ENCODE assay signal across 8 cellular contexts in genomic region chr9:114653556-114654159, GRCh38. TPM values are rescaled to one million over a fixed set of nuclear protein-coding genes. Genes with fewer than 3 reads are reported as not detected.
DNase-seq lines count a peak whose midpoint lies in the region; ATAC-seq, FAIRE-seq and TF ChIP-seq lines count a peak whose summit lies in the region.

No MANE protein-coding gene starts in this region.

- H3K27me3 ChIP-seq in astrocyte (ENCODE audit: insufficient read depth, low read length) (no peaks in the 10 kb centered on the region), smooth muscle cell (ENCODE audit: low read depth) (no peaks in the 10 kb centered on the region)

- DNase-seq in DMS153 (lab: John Stamatoyannopoulos, UW) (peak; percentile 57), H4 (ENCODE audit: low spot score) (peak; percentile 73), NCI-H1105 treated with DMSO at 0.1 percent for 48 hours (lab: John Stamatoyannopoulos, UW) (peak; percentile 57), T-helper 9 cell (peak; percentile 81), astrocyte (ENCODE audit: low read depth) (peak; percentile 47), hippocampal formation (lab: John Stamatoyannopoulos, UW) (peak; percentile 55 to 59), smooth muscle cell (lab: John Stamatoyannopoulos, UW; ENCODE audit: unreplicated experiment) (peak; percentile 39)

- H3K27ac ChIP-seq in astrocyte (ENCODE audit: low read depth, low read length) (no peak overlapping the region), smooth muscle cell (ENCODE audit: low read depth) (peak overlapping the region; percentile 40)

- H3K4me2 ChIP-seq in astrocyte (ENCODE audit: low read length) (no peak overlapping the region), smooth muscle cell (no peak overlapping the region)

- peaks cover 2% of the 10 kb centered on the region for H3K36me3 Mint-ChIP-seq in astrocyte (ENCODE audit: low read depth, unreplicated experiment)

- H3K4me1 Mint-ChIP-seq in astrocyte (ENCODE audit: low read depth, unreplicated experiment), result peaks cover 4% of the 10 kb centered on the region

- H3K9me3 ChIP-seq in astrocyte (ENCODE audit: insufficient read depth, low read depth, low read length) (no peaks in the 10 kb centered on the region), smooth muscle cell (replicated peaks; ENCODE audit: low read depth) (no peaks in the 10 kb centered on the region)

- H3K4me1 ChIP-seq in astrocyte (ENCODE audit: insufficient read depth, low read length) (peaks cover 6% of the 10 kb centered on the region), smooth muscle cell (ENCODE audit: low read depth) (no peaks in the 10 kb centered on the region)

- H4K20me1 ChIP-seq in astrocyte (ENCODE audit: insufficient read depth, low read length) (no peaks in the 10 kb centered on the region), smooth muscle cell (ENCODE audit: low read depth) (no peaks in the 10 kb centered on the region)

- H3K4me3 ChIP-seq in astrocyte (ENCODE audit: insufficient read depth, low read depth, low read length) (no peak overlapping the region), smooth muscle cell (no peak overlapping the region)

- H3K36me3 ChIP-seq in astrocyte (ENCODE audit: insufficient read depth, low read length) (no peaks in the 10 kb centered on the region), smooth muscle cell (ENCODE audit: low read depth) (no peaks in the 10 kb centered on the region)

- H3K9ac ChIP-seq in astrocyte (ENCODE audit: low read length) (no peak overlapping the region), smooth muscle cell (ENCODE audit: low read depth) (no peak overlapping the region)

- no peak for ATAC-seq in GM21737 (IDR thresholded peaks at IDR 0.05; ENCODE audit: unreplicated experiment)

- peak; percentile 96 for TF ChIP-seq CTCF in astrocyte (IDR thresholded peaks at IDR 0.05; ENCODE audit: insufficient read depth, low read depth, low read length)
- peak; percentile 90 for TF ChIP-seq CTCF in smooth muscle cell (IDR thresholded peaks at IDR 0.05; ENCODE audit: borderline replicate concordance, insufficient read depth, poor library complexity, severe bottlenecking)

- FAIRE-seq in astrocyte (lab: Jason Lieb, UNC), result peak; percentile 82

- H3K27me3 Mint-ChIP-seq in astrocyte (ENCODE audit: low read depth, unreplicated experiment), result peaks cover 2% of the 10 kb centered on the region

- H2AFZ ChIP-seq in astrocyte (ENCODE audit: low read depth, low read length), result peak overlapping the region; percentile 35
- no peak overlapping the region for H2AFZ ChIP-seq in smooth muscle cell (ENCODE audit: low read depth)

- H3K9me3 Mint-ChIP-seq in astrocyte (ENCODE audit: unreplicated experiment), result no peaks in the 10 kb centered on the region

- H3K4me3 Mint-ChIP-seq in astrocyte (ENCODE audit: unreplicated experiment), result no peak overlapping the region

- no peaks in the 10 kb centered on the region for H3F3A ChIP-seq in smooth muscle cell (ENCODE audit: low read depth)

- H3K27ac Mint-ChIP-seq in astrocyte (ENCODE audit: unreplicated experiment), result no peak overlapping the region

- 37% methylated on average over 6 of the region's 6 CpGs for WGBS in smooth muscle cell (ENCODE audit: low lambda C conversion rate)

- H3K79me2 ChIP-seq in astrocyte (ENCODE audit: insufficient read depth, low read length) (no peaks in the 10 kb centered on the region), smooth muscle cell (ENCODE audit: low read depth) (no peaks in the 10 kb centered on the region)

RNA-seq across cellular contexts. Expression of gene TEX53, which starts 3.9 kb away (rescaled TPM):
- not detected in 2 replicates for total RNA-seq in H4 (2014; rRNA removed; shearing (Covaris generic))
- not detected in 2 replicates for total RNA-seq in astrocyte
- not detected in 2 replicates for total RNA-seq in smooth muscle cell
- polyA plus RNA-seq in smooth muscle cell, result not detected in 2 replicates

RNA-seq across cellular contexts. Expression of gene TEX48, which starts 28.3 kb away (rescaled TPM):
- not detected in 2 replicates for total RNA-seq in H4 (2014; rRNA removed; shearing (Covaris generic))
- total RNA-seq in astrocyte, result not detected in 2 replicates
- total RNA-seq in smooth muscle cell, result not detected in 2 replicates
- 0.58 TPM in 1 of 2 replicates, not detected in the other for polyA plus RNA-seq in smooth muscle cell

RNA-seq across cellular contexts. Expression of gene TMEM268, which starts 42.6 kb away (rescaled TPM):
- total RNA-seq in H4 (2014; rRNA removed; shearing (Covaris generic)), result 6.2 and 10.0 TPM in 2 replicates
- total RNA-seq in astrocyte (11.5 and 12.7 TPM in 2 replicates), smooth muscle cell (5.8 and 9.3 TPM in 2 replicates)
- 8.1 and 9.3 TPM in 2 replicates for polyA plus RNA-seq in smooth muscle cell
